In the genomic region with DNA sequence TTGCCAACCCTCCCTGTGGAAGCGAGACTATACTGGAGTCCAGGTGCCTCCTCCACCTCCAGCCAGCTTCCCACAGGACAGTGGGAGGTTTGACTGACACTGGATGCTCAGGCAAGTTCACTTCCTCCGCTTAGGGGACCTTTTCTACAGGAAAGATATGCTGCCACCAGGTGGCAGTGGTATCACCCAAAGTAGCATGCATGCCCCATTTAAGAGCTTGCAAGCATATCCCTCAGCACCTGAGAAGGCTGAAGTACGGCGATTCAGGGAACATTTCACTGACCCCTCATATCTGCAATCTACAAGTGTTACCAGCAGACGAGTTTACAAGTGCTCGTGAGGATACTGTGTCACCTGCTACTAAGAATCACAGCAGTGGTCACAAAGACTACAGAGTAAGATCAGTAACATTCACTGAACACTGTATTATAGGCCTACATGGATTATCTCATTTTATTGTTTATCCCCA, we compare ENCODE assay signal across 8 cellular contexts.
DNase-seq lines count a peak whose midpoint lies in the region; ATAC-seq and TF ChIP-seq lines count a peak whose summit lies in the region.

No MANE protein-coding gene starts in this region.

- ATAC-seq in GM19468 (IDR thresholded peaks at IDR 0.05; ENCODE audit: extremely low read depth, unreplicated experiment): peak; percentile 62
- peak; percentile 57 to 76 for ATAC-seq in naive B cell (ENCODE audit: low read depth in 2 of 2)

- H3K27me3 ChIP-seq in Caco-2 (replicated peaks; ENCODE audit: control insufficient read depth, insufficient read depth, low read length): no peaks in the 10 kb centered on the region

- H3K27ac Mint-ChIP-seq in Caco-2 (ENCODE audit: unreplicated experiment): no peak overlapping the region
- peak overlapping the region in 1 of 6 donors; percentile 14 for H3K27ac Mint-ChIP-seq in naive B cell

- H3K4me1 Mint-ChIP-seq in Caco-2 (ENCODE audit: low read depth, unreplicated experiment): no peaks in the 10 kb centered on the region
- peaks cover 0 to 6% (median 5%) of the 10 kb centered on the region in 3 donors for H3K4me1 Mint-ChIP-seq in naive B cell

- H3K27ac ChIP-seq in epithelial cell of prostate: no peak overlapping the region

- H3K27me3 Mint-ChIP-seq in Caco-2 (ENCODE audit: insufficient read depth, unreplicated experiment) (peaks cover 2% of the 10 kb centered on the region), naive B cell (no peaks in the 10 kb centered on the region)

- POLR2A ChIA-PET in Caco-2 (lab: Charles Lee): interaction anchor here (1.0 kb wide), 1 partner anchor 81 kb away, joined by 3 read pairs; no protein-coding TSS in a partner anchor

- no TSS peak for BruUV-seq in Caco-2 (replicated peaks; lab: Mats Ljungman, UMichigan)

- intact Hi-C loops in Caco-2 (cut with micrococcal nuclease; ENCODE audit: unreplicated experiment): loop anchor here (1.0 kb wide), 3 partner anchors 31 to 83 kb away; partner anchors contain the start of gene KLHL3

- H3K4me1 ChIP-seq in Caco-2: no peaks in the 10 kb centered on the region

- TF ChIP-seq CTCF in Caco-2 (IDR thresholded peaks at IDR 0.05; ENCODE audit: insufficient read depth in 1 of 2, low read depth in 1 of 2, low read length in 1 of 2, severe bottlenecking in 1 of 2, unreplicated experiment in 1 of 2): peak; percentile 70 to 88

- H3K9me3 Mint-ChIP-seq in Caco-2 (ENCODE audit: unreplicated experiment) (no peaks in the 10 kb centered on the region), naive B cell (no peaks in the 10 kb centered on the region)

- H3K36me3 Mint-ChIP-seq in Caco-2 (ENCODE audit: insufficient read depth, unreplicated experiment) (no peaks in the 10 kb centered on the region), naive B cell (no peaks in the 10 kb centered on the region)

- no peaks in the 10 kb centered on the region for H3K9me3 ChIP-seq in Caco-2

- DNase-seq in Caco-2 (peak; percentile 77 to 78), HPDE6-E6E7 (ENCODE audit: extremely low spot score) (peak; percentile 71), NOMO-1 treated with DMSO at 0.1 percent for 48 hours (lab: John Stamatoyannopoulos, UW; ENCODE audit: unreplicated experiment) (peak; percentile 54), epithelial cell of prostate (ENCODE audit: low read depth, low spot score) (peak; percentile 44), naive B cell (peak; percentile 34)
- DNase-seq in activated CD8-positive, alpha-beta memory T cell treated with anti-CD3 and anti-CD28 coated beads, Interleukin-2, amount 50 U/mL, for 24 hours (ENCODE audit: extremely low read depth): peak; percentile 48
- peak; percentile 33 to 55 for DNase-seq in stimulated activated CD8-positive, alpha-beta memory T cell treated with anti-CD3 and anti-CD28 coated beads, Interleukin-7, amount 100 ng/mL, for 48 hours (ENCODE audit: extremely low read depth in 1 of 2, low read depth in 1 of 2)

- no peak overlapping the region for H3K4me3 ChIP-seq in Caco-2 (ENCODE audit: low read depth, low read length)

- CTCF ChIA-PET in Caco-2 (lab: Charles Lee): interaction anchor here (0.5 to 4.8 kb wide), 19 partner anchors 8 to 585 kb away, joined by 3 to 93 read pairs (median 4); partner anchors contain the start of gene KLHL3

- no peaks in the 10 kb centered on the region for H3K36me3 ChIP-seq in Caco-2 (ENCODE audit: control insufficient read depth, insufficient read depth, low read length)

- H3K4me3 Mint-ChIP-seq in Caco-2 (ENCODE audit: unreplicated experiment) (no peak overlapping the region), naive B cell (no peak overlapping the region)
